ENCODE assay signal across 24 cellular contexts in genomic region chr4:77859256-77859655, GRCh38. TPM values are rescaled to one million over a fixed set of nuclear protein-coding genes. Genes with fewer than 3 reads are reported as not detected.
DNase-seq lines count a peak whose midpoint lies in the region; ATAC-seq, FAIRE-seq and TF ChIP-seq lines count a peak whose summit lies in the region.
"Had no signal": no experiment of that assay in that cellular context is flagged by ENCODE, and none has a peak within 500 bp of the region (broad histone marks: within the 10 kb centered on the region; RNA-seq: fewer than 3 reads in every experiment).

No MANE protein-coding gene starts in this region.

- ATAC-seq in HepG2, result no peak
- no peak for ATAC-seq in right lobe of liver
- ATAC-seq in GM21529 (IDR thresholded peaks at IDR 0.05; ENCODE audit: unreplicated experiment), result no peak
- ATAC-seq in sciatic nerve, result no peak
- ATAC-seq: activated T-cell treated with anti-CD3 and anti-CD28 coated beads, Interleukin-2, amount 50 U/mL, for 4 hours; gastrocnemius medialis; pancreas; upper lobe of right lung had no signal

- H3K9me3 ChIP-seq in HepG2 (ENCODE audit: low read length) (no peaks in the 10 kb centered on the region), right lobe of liver (no peaks in the 10 kb centered on the region), stomach (no peaks in the 10 kb centered on the region)
- H3K9me3 ChIP-seq in effector memory CD4-positive, alpha-beta T cell (ENCODE audit: control insufficient read depth, low read length), result no peaks in the 10 kb centered on the region
- H3K9me3 ChIP-seq: gastrocnemius medialis, MG63, pancreas, sigmoid colon, upper lobe of right lung had no signal

- no peaks in the 10 kb centered on the region for H4K20me1 ChIP-seq in HepG2 (ENCODE audit: insufficient read depth, low read length)

- H3K4me2 ChIP-seq in HepG2 (ENCODE audit: low read depth, low read length), result no peak overlapping the region

- H3K27me3 ChIP-seq in HepG2 (ENCODE audit: control insufficient read depth in 1 of 2, insufficient read depth in 2 of 2, low read length in 2 of 2) (no peaks in the 10 kb centered on the region; a peak in 1 of 5 replicates), right lobe of liver (no peaks in the 10 kb centered on the region), stomach (no peaks in the 10 kb centered on the region)
- H3K27me3 ChIP-seq in effector memory CD4-positive, alpha-beta T cell (replicated peaks; ENCODE audit: control insufficient read depth, insufficient read depth, low read length, poor library complexity, severe bottlenecking), result no peaks in the 10 kb centered on the region
- H3K27me3 ChIP-seq: gastrocnemius medialis, MG63, pancreas, sigmoid colon, upper lobe of right lung had no signal

- in situ Hi-C loops in HepG2 (cut with HindIII; ENCODE audit: extremely low pct_ligation_motif_present, low pct_unique_long_range_greater_than_20kb), result no loop called here

- 94% methylated on average over 3 of the region's 3 CpGs for WGBS in HepG2 (ENCODE audit: low lambda C conversion rate)
- WGBS in right lobe of liver (ENCODE audit: insufficient coverage, low coverage, low lambda C conversion rate, missing lambda C conversion rate), result 76% methylated on average over 3 of the region's 3 CpGs
- 81 to 98% (median 97%) methylated on average over 3 of the region's 3 CpGs for WGBS in stomach, 5 donors

- H3K27ac ChIP-seq in HepG2 (ENCODE audit: extremely low read length, insufficient read depth, low read length) (no peak overlapping the region), right lobe of liver (no peak overlapping the region), stomach (no peak overlapping the region)
- peak overlapping the region; percentile 10 for H3K27ac ChIP-seq in effector memory CD4-positive, alpha-beta T cell (ENCODE audit: insufficient read depth, low read length, poor library complexity, severe bottlenecking)
- H3K27ac ChIP-seq: epithelial cell of prostate, pancreas, sigmoid colon, upper lobe of right lung had no signal

- no peak for TF ChIP-seq RAD21 in HepG2 (CRISPR knock-in tag; IDR thresholded peaks at IDR 0.05)

- TF ChIP-seq EP300 in HepG2 (IDR thresholded peaks at IDR 0.05; ENCODE audit: low read depth in 2 of 2, low read length in 2 of 2) (no peak), HepG2 (CRISPR knock-in tag; IDR thresholded peaks at IDR 0.05; ENCODE audit: borderline replicate concordance) (no peak), stomach (IDR thresholded peaks at IDR 0.05) (no peak)

- H3K36me3 ChIP-seq in HepG2 (replicated peaks in 1 of 2; ENCODE audit: control insufficient read depth in 1 of 2, insufficient read depth in 2 of 2, low read length in 2 of 2) (no peaks in the 10 kb centered on the region), right lobe of liver (no peaks in the 10 kb centered on the region), stomach (no peaks in the 10 kb centered on the region)
- H3K36me3 ChIP-seq in effector memory CD4-positive, alpha-beta T cell (ENCODE audit: control insufficient read depth, insufficient read depth, low read length), result no peaks in the 10 kb centered on the region
- H3K36me3 ChIP-seq: gastrocnemius medialis, MG63, pancreas, sigmoid colon, upper lobe of right lung had no signal

- H3K4me3 ChIP-seq in HepG2 (replicated peaks in 1 of 3; ENCODE audit: insufficient read depth in 1 of 3, low read depth in 2 of 3, low read length in 3 of 3) (no peak overlapping the region), right lobe of liver (no peak overlapping the region), stomach (no peak overlapping the region)
- H3K4me3 ChIP-seq in effector memory CD4-positive, alpha-beta T cell (ENCODE audit: insufficient read depth, low read depth, low read length, poor library complexity, severe bottlenecking), result no peak overlapping the region
- H3K4me3 ChIP-seq: gastrocnemius medialis, MG63, pancreas, sigmoid colon, upper lobe of right lung had no signal

- DNase-seq in DMS79 treated with DMSO at 0.1 percent for 48 hours (lab: John Stamatoyannopoulos, UW), result peak; percentile 42
- no peak for DNase-seq in DMS79 (lab: John Stamatoyannopoulos, UW)
- no peak for DNase-seq in HepG2 (ENCODE audit: low spot score)
- no peak for DNase-seq in right lobe of liver
- no peak for DNase-seq in effector memory CD4-positive, alpha-beta T cell
- peak; percentile 45 for DNase-seq in stomach
- DNase-seq in sciatic nerve (ENCODE audit: low spot score), result no peak
- DNase-seq: 8988T; activated CD4-positive, alpha-beta T cell treated with anti-CD3 and anti-CD28 coated beads for 4 hours; activated T-cell treated with anti-CD3 and anti-CD28 coated beads, Interleukin-2, amount 50 U/mL, for 4 hours; cortex of kidney; gastrocnemius medialis; H7; mammary epithelial cell; MG63; NCI-H1694 treated with DMSO at 0.1 percent for 48 hours; NCI-H345; sigmoid colon; SW 1271; upper lobe of right lung had no signal

- no peak overlapping the region for H3K9ac ChIP-seq in HepG2 (ENCODE audit: insufficient read depth, low read depth, low read length)

- POLR2A ChIA-PET in HepG2 (lab: Yijun Ruan, JAX), result no interaction called here

- BruUV-seq in HepG2 (replicated peaks; lab: Mats Ljungman, UMichigan), result no TSS peak

- TF ChIP-seq CTCF in HepG2 (CRISPR knock-in tag; IDR thresholded peaks at IDR 0.05) (no peak), right lobe of liver (IDR thresholded peaks at IDR 0.05) (no peak), stomach (IDR thresholded peaks at IDR 0.05) (no peak)

- H2AFZ ChIP-seq in HepG2 (ENCODE audit: low read length), result no peak overlapping the region

- peaks cover 14% of the 10 kb centered on the region for H3K79me2 ChIP-seq in HepG2 (ENCODE audit: insufficient read depth, low read length)

- TF ChIP-seq POLR2A in HepG2 (IDR thresholded peaks at IDR 0.05; ENCODE audit: insufficient read depth in 1 of 2, low read depth in 2 of 2, low read length in 2 of 2), result no peak
- TF ChIP-seq POLR2A in right lobe of liver (IDR thresholded peaks at IDR 0.05), result no peak
- TF ChIP-seq POLR2A in stomach (IDR thresholded peaks at IDR 0.05), result no peak

- intact Hi-C loops in HepG2 (cut with micrococcal nuclease; ENCODE audit: unreplicated experiment), result no loop called here
- intact Hi-C loops in right lobe of liver (cut with DNase I), result no loop called here
- intact Hi-C loops in stomach (cut with DNase I; ENCODE audit: low total_unique reads), result no loop called here
- intact Hi-C loops in sciatic nerve (cut with DNase I), result no loop called here

- CTCF ChIA-PET in HepG2 (lab: Yijun Ruan, JAX; ENCODE audit: low intra/inter-chr PET ratio, low total read pairs), result no interaction called here

- no peak for FAIRE-seq in HepG2 (lab: Jason Lieb, UNC)
- FAIRE-seq: bronchial epithelial cell, pancreas had no signal

- peaks cover 19% of the 10 kb centered on the region for H3K4me1 ChIP-seq in HepG2 (ENCODE audit: insufficient read depth, low read length)
- H3K4me1 ChIP-seq in right lobe of liver, result peaks cover 0 to 7% (median 0%) of the 10 kb centered on the region in 4 donors
- peaks cover 23% of the 10 kb centered on the region for H3K4me1 ChIP-seq in effector memory CD4-positive, alpha-beta T cell (ENCODE audit: control insufficient read depth, insufficient read depth, low read length, poor library complexity, severe bottlenecking)
- peaks cover 8 to 19% (median 18%) of the 10 kb centered on the region in 4 donors for H3K4me1 ChIP-seq in stomach

RNA-seq across cellular contexts. Expression of gene MRPL1, which starts 3.4 kb away (rescaled TPM):
- 61.5 and 86.1 TPM in 2 replicates for total RNA-seq in HepG2 (2016; rRNA removed; fragmentation: Illumina TruSeq; extraction: Trizol)
- total RNA-seq in HepG2 (2016; cell fraction: cytosol; rRNA removed; fragmentation: Illumina TruSeq; extraction: Trizol; ENCODE audit: low read depth), result 24.2 and 24.6 TPM in 2 replicates
- total RNA-seq in HepG2 (2016; cell fraction: insoluble cytoplasmic fraction; rRNA removed; fragmentation: Illumina TruSeq; extraction: Trizol), result 59.8 and 88.0 TPM in 2 replicates
- total RNA-seq in HepG2 (2016; cell fraction: membrane; rRNA removed; fragmentation: Illumina TruSeq; extraction: Trizol), result 28.9 and 30.9 TPM in 2 replicates
- total RNA-seq in HepG2 (2016; cell fraction: nucleus; rRNA removed; fragmentation: Illumina TruSeq; extraction: Trizol), result 37.9 and 38.5 TPM in 2 replicates
- polyA plus RNA-seq in HepG2 (2011; rRNA removed), result 14.7 and 23.3 TPM in 2 replicates
- polyA plus RNA-seq in HepG2 (2011; cell fraction: cytosol; rRNA removed), result 7.4 and 10.3 TPM in 2 replicates
- polyA plus RNA-seq in HepG2 (2011; cell fraction: nucleus; rRNA removed), result 3.6 and 6.4 TPM in 2 replicates
- polyA plus RNA-seq in HepG2 (2012), result 17.1 and 30.1 TPM in 2 replicates
- polyA plus RNA-seq in HepG2 (2016; cell fraction: cytosol; fragmentation: Illumina TruSeq; extraction: Trizol; ENCODE audit: low read depth), result 17.6 and 17.9 TPM in 2 replicates
- polyA plus RNA-seq in HepG2 (2016; cell fraction: insoluble cytoplasmic fraction; fragmentation: Illumina TruSeq; extraction: Trizol; ENCODE audit: low read depth), result 78.7 and 83.9 TPM in 2 replicates
- polyA plus RNA-seq in HepG2 (2016; cell fraction: membrane; fragmentation: Illumina TruSeq; extraction: Trizol; ENCODE audit: low read depth), result 21.9 and 24.3 TPM in 2 replicates
- 34.0 and 38.0 TPM in 2 replicates for polyA plus RNA-seq in HepG2 (2016; cell fraction: nucleus; fragmentation: Illumina TruSeq; extraction: Trizol; ENCODE audit: insufficient read depth, low read depth)
- 2.9 and 3.6 TPM in 2 replicates for polyA minus RNA-seq in HepG2 (2011; rRNA and poly(A)+ RNA removed; ENCODE audit: low replicate concordance)
- polyA minus RNA-seq in HepG2 (2011; cell fraction: cytosol; rRNA and poly(A)+ RNA removed), result 7.6 and 8.1 TPM in 2 replicates
- 33.4 and 37.1 TPM in 2 replicates for polyA minus RNA-seq in HepG2 (2011; cell fraction: nucleus; rRNA and poly(A)+ RNA removed)
- 10 to 100 TPM; 12.8 to 26.0 (median 17.8) TPM for total RNA-seq in right lobe of liver
- total RNA-seq in stomach, result 100 to 1,000 TPM in 1 of 5 donors, 10 to 100 TPM in 3, 1 to 10 TPM in 1; 1.8 to 133 (median 30.5) TPM
- polyA plus RNA-seq in stomach, result 10 to 100 TPM; 36.4 to 38.5 (median 37.5) TPM
- total RNA-seq in sciatic nerve, result 24.9 TPM

RNA-seq across cellular contexts. Expression of gene CNOT6L, which starts 40.1 kb away (rescaled TPM):
- 13.5 and 33.3 TPM in 2 replicates for total RNA-seq in HepG2 (2016; rRNA removed; fragmentation: Illumina TruSeq; extraction: Trizol)
- 58.5 and 71.5 TPM in 2 replicates for total RNA-seq in HepG2 (2016; cell fraction: cytosol; rRNA removed; fragmentation: Illumina TruSeq; extraction: Trizol; ENCODE audit: low read depth)
- 14.5 and 30.1 TPM in 2 replicates for total RNA-seq in HepG2 (2016; cell fraction: insoluble cytoplasmic fraction; rRNA removed; fragmentation: Illumina TruSeq; extraction: Trizol)
- 17.4 and 18.7 TPM in 2 replicates for total RNA-seq in HepG2 (2016; cell fraction: membrane; rRNA removed; fragmentation: Illumina TruSeq; extraction: Trizol)
- 17.2 and 19.6 TPM in 2 replicates for total RNA-seq in HepG2 (2016; cell fraction: nucleus; rRNA removed; fragmentation: Illumina TruSeq; extraction: Trizol)
- 7.2 and 7.9 TPM in 2 replicates for polyA plus RNA-seq in HepG2 (2011; rRNA removed)
- 3.4 and 5.3 TPM in 2 replicates for polyA plus RNA-seq in HepG2 (2011; cell fraction: cytosol; rRNA removed)
- polyA plus RNA-seq in HepG2 (2011; cell fraction: nucleus; rRNA removed), result 6.9 and 8.7 TPM in 2 replicates
- 12.0 and 14.2 TPM in 2 replicates for polyA plus RNA-seq in HepG2 (2012)
- 0.74 and 0.78 TPM in 2 replicates for polyA plus RNA-seq in HepG2 (2016; cell fraction: cytosol; fragmentation: Illumina TruSeq; extraction: Trizol; ENCODE audit: low read depth)
- polyA plus RNA-seq in HepG2 (2016; cell fraction: insoluble cytoplasmic fraction; fragmentation: Illumina TruSeq; extraction: Trizol; ENCODE audit: low read depth), result 17.9 and 19.3 TPM in 2 replicates
- polyA plus RNA-seq in HepG2 (2016; cell fraction: membrane; fragmentation: Illumina TruSeq; extraction: Trizol; ENCODE audit: low read depth), result 4.2 and 4.3 TPM in 2 replicates
- 12.5 and 14.3 TPM in 2 replicates for polyA plus RNA-seq in HepG2 (2016; cell fraction: nucleus; fragmentation: Illumina TruSeq; extraction: Trizol; ENCODE audit: insufficient read depth, low read depth)
- polyA minus RNA-seq in HepG2 (2011; rRNA and poly(A)+ RNA removed; ENCODE audit: low replicate concordance), result 21.7 and 27.8 TPM in 2 replicates
- polyA minus RNA-seq in HepG2 (2011; cell fraction: cytosol; rRNA and poly(A)+ RNA removed), result 27.0 and 36.9 TPM in 2 replicates
- polyA minus RNA-seq in HepG2 (2011; cell fraction: nucleus; rRNA and poly(A)+ RNA removed), result 45.2 and 52.0 TPM in 2 replicates
- 10 to 100 TPM in 5 of 6 experiments, 1 to 10 TPM in 1; 9.1 to 38.1 (median 25.0) TPM for total RNA-seq in right lobe of liver
- total RNA-seq in stomach, result 10 to 100 TPM in 3 of 5 donors, 1 to 10 TPM in 2; 6.7 to 74.5 (median 13.8) TPM
- 1 to 10 TPM; 4.6 to 5.5 (median 5.3) TPM for polyA plus RNA-seq in stomach
- 62.5 TPM for total RNA-seq in sciatic nerve

Comparison
In these comparisons a context has a peak if more than half of its experiments do, and no peak if none do; other contexts are left out.
1. DNase-seq: peak in DMS79 treated with DMSO at 0.1 percent for 48 hours (single experiment) and stomach (single experiment); none in DMS79 (single experiment), HepG2 (single experiment), right lobe of liver (0 of 3), effector memory CD4-positive, alpha-beta T cell (0 of 3) and sciatic nerve (single experiment).